1 cellular context compared by ENCODE assay signal in genomic region chr2:113985554-113986397, GRCh38.
A peak's percentile ranks its signal among the peaks of the same experiment; 100 is the strongest.
TF ChIP-seq lines count a peak whose summit lies in the region.

No MANE protein-coding gene starts in this region.

TF ChIP-seq in HepG2, 621 proteins besides CTCF, POLR2A, EP300 and RAD21 (continued from another document):
- TF ChIP-seq UBTF (CRISPR knock-in tag; IDR thresholded peaks at IDR 0.05) (no peak), ZFP36L1 (CRISPR knock-in tag; IDR thresholded peaks at IDR 0.05) (0 out of 2 replicates have a peak, but pooled peaks have one; percentile 37), ZMYM3 (CRISPR knock-in tag; IDR thresholded peaks at IDR 0.05) (peak; percentile 26; the same call in 1 of the 2 replicates), KAT8 (CRISPR knock-in tag; IDR thresholded peaks at IDR 0.05) (0 out of 2 replicates have a peak, but pooled peaks have one; percentile 33), THAP9 (CRISPR knock-in tag; IDR thresholded peaks at IDR 0.05; ENCODE audit: borderline replicate concordance) (no peak), ATF7-NPFF (CRISPR knock-in tag; IDR thresholded peaks at IDR 0.05; ENCODE audit: low read depth) (no peak), PLRG1 (conservative IDR thresholded peaks at IDR 0.05) (no peak), KMT2A (CRISPR knock-in tag; IDR thresholded peaks at IDR 0.05) (0 out of 2 replicates have a peak, but pooled peaks have one; percentile 13)
TF ChIP-seq in HepG2: peak in this region for 63.
